Comparison of ENCODE assay signal across 1 cellular context in the genomic region with DNA sequence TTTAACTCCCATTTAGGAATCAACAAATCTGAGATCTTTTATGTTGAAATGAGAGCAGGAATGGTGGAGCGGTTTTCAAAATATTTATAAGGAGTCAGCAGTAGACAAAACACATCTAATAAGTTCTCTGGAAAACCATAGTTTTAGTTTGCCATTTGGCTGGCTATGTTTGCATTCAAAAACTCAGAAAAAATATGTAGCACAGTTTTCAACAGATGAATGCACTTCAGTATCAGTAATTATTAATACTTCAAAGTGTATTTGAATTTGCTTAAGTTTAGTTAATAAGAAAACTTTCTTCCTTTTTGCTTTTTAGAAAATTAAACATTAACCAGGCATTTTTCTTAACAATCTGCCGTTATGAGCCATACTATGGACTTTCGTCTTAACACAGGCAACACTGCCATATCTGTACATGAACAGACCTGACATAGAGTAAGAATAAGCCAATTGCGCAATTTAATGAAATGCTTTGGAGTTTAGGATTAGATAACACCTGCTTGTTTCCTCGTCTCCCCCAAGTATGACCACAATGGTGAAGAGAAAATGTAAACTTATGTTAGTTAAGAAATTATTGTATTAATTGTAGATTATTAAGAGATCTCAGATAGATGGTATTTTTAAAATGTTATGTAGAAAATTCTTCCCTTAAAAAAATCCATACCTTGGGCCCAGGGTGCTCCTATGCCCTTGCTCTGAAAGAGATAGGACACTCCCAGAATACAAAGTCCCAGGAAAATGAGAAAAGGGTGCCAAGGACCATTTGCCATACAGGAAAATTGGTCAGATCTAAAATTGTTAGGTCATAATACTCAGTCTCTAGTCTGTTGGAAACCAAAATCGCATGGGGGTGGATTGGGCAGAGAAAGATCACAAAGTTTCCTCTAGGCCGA.
TF ChIP-seq lines count a peak whose summit lies in the region.

No MANE protein-coding gene starts in this region.

TF ChIP-seq in HepG2, 621 proteins besides CTCF, POLR2A, EP300 and RAD21 (continued from another document and continues in another):
- TF ChIP-seq, protein P1, sequence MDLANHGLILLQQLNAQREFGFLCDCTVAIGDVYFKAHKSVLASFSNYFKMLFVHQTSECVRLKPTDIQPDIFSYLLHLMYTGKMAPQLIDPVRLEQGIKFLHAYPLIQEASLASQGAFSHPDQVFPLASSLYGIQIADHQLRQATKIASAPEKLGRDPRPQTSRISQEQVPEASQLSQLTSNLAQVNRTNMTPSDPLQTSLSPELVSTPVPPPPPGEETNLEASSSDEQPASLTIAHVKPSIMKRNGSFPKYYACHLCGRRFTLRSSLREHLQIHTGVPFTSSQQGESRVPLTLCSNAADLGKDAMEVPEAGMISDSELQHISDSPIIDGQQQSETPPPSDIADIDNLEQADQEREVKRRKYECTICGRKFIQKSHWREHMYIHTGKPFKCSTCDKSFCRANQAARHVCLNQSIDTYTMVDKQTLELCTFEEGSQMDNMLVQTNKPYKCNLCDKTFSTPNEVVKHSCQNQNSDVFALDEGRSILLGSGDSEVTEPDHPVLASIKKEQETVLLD (CRISPR knock-in tag; IDR thresholded peaks at IDR 0.05; ENCODE audit: low read depth): no peak
- TF ChIP-seq, protein P2, sequence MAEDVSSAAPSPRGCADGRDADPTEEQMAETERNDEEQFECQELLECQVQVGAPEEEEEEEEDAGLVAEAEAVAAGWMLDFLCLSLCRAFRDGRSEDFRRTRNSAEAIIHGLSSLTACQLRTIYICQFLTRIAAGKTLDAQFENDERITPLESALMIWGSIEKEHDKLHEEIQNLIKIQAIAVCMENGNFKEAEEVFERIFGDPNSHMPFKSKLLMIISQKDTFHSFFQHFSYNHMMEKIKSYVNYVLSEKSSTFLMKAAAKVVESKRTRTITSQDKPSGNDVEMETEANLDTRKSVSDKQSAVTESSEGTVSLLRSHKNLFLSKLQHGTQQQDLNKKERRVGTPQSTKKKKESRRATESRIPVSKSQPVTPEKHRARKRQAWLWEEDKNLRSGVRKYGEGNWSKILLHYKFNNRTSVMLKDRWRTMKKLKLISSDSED (CRISPR knock-in tag; IDR thresholded peaks at IDR 0.05): no peak
- TF ChIP-seq, protein P3, sequence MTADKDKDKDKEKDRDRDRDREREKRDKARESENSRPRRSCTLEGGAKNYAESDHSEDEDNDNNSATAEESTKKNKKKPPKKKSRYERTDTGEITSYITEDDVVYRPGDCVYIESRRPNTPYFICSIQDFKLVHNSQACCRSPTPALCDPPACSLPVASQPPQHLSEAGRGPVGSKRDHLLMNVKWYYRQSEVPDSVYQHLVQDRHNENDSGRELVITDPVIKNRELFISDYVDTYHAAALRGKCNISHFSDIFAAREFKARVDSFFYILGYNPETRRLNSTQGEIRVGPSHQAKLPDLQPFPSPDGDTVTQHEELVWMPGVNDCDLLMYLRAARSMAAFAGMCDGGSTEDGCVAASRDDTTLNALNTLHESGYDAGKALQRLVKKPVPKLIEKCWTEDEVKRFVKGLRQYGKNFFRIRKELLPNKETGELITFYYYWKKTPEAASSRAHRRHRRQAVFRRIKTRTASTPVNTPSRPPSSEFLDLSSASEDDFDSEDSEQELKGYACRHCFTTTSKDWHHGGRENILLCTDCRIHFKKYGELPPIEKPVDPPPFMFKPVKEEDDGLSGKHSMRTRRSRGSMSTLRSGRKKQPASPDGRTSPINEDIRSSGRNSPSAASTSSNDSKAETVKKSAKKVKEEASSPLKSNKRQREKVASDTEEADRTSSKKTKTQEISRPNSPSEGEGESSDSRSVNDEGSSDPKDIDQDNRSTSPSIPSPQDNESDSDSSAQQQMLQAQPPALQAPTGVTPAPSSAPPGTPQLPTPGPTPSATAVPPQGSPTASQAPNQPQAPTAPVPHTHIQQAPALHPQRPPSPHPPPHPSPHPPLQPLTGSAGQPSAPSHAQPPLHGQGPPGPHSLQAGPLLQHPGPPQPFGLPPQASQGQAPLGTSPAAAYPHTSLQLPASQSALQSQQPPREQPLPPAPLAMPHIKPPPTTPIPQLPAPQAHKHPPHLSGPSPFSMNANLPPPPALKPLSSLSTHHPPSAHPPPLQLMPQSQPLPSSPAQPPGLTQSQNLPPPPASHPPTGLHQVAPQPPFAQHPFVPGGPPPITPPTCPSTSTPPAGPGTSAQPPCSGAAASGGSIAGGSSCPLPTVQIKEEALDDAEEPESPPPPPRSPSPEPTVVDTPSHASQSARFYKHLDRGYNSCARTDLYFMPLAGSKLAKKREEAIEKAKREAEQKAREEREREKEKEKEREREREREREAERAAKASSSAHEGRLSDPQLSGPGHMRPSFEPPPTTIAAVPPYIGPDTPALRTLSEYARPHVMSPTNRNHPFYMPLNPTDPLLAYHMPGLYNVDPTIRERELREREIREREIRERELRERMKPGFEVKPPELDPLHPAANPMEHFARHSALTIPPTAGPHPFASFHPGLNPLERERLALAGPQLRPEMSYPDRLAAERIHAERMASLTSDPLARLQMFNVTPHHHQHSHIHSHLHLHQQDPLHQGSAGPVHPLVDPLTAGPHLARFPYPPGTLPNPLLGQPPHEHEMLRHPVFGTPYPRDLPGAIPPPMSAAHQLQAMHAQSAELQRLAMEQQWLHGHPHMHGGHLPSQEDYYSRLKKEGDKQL (CRISPR knock-in tag; IDR thresholded peaks at IDR 0.05; ENCODE audit: low read depth): peak; percentile 58; the same call in 1 of the 2 replicates
- no peak for TF ChIP-seq KDM1A (CRISPR knock-in tag; IDR thresholded peaks at IDR 0.05)
- no peak for TF ChIP-seq ZKSCAN5 (CRISPR knock-in tag; IDR thresholded peaks at IDR 0.05)
- TF ChIP-seq GATAD2A (CRISPR knock-in tag; IDR thresholded peaks at IDR 0.05): peak; percentile 86
- TF ChIP-seq, protein P4, sequence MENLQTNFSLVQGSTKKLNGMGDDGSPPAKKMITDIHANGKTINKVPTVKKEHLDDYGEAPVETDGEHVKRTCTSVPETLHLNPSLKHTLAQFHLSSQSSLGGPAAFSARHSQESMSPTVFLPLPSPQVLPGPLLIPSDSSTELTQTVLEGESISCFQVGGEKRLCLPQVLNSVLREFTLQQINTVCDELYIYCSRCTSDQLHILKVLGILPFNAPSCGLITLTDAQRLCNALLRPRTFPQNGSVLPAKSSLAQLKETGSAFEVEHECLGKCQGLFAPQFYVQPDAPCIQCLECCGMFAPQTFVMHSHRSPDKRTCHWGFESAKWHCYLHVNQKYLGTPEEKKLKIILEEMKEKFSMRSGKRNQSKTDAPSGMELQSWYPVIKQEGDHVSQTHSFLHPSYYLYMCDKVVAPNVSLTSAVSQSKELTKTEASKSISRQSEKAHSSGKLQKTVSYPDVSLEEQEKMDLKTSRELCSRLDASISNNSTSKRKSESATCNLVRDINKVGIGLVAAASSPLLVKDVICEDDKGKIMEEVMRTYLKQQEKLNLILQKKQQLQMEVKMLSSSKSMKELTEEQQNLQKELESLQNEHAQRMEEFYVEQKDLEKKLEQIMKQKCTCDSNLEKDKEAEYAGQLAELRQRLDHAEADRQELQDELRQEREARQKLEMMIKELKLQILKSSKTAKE (CRISPR knock-in tag; IDR thresholded peaks at IDR 0.05; ENCODE audit: borderline replicate concordance): no peak
- TF ChIP-seq TMF1 (CRISPR knock-in tag; IDR thresholded peaks at IDR 0.05; ENCODE audit: low read depth): no peak
- no peak for TF ChIP-seq EED (CRISPR knock-in tag; IDR thresholded peaks at IDR 0.05)
- TF ChIP-seq CHD2 (IDR thresholded peaks at IDR 0.05; ENCODE audit: low read depth, low read length): no peak
- TF ChIP-seq ZNF773 (CRISPR knock-in tag; IDR thresholded peaks at IDR 0.05; ENCODE audit: borderline replicate concordance): no peak
- peak; percentile 78 for TF ChIP-seq MIXL1 (CRISPR knock-in tag; IDR thresholded peaks at IDR 0.05)
- TF ChIP-seq HNRNPL (IDR thresholded peaks at IDR 0.05; ENCODE audit: low read depth, low read length): no peak
- TF ChIP-seq, protein P5, sequence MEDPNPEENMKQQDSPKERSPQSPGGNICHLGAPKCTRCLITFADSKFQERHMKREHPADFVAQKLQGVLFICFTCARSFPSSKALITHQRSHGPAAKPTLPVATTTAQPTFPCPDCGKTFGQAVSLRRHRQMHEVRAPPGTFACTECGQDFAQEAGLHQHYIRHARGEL (CRISPR knock-in tag; IDR thresholded peaks at IDR 0.05): no peak
- TF ChIP-seq TCF7 (IDR thresholded peaks at IDR 0.05; ENCODE audit: low read depth): peak; percentile 71
- TF ChIP-seq, protein P6, sequence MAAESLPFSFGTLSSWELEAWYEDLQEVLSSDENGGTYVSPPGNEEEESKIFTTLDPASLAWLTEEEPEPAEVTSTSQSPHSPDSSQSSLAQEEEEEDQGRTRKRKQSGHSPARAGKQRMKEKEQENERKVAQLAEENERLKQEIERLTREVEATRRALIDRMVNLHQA (CRISPR knock-in tag; IDR thresholded peaks at IDR 0.05): peak; percentile 92; the same call in 1 of the 2 replicates
- TF ChIP-seq ZNF670 (CRISPR knock-in tag; IDR thresholded peaks at IDR 0.05; ENCODE audit: borderline replicate concordance): no peak
- TF ChIP-seq IRF2 (CRISPR knock-in tag; IDR thresholded peaks at IDR 0.05): peak; percentile 57; the same call in 1 of the 2 replicates
- TF ChIP-seq, protein P7, sequence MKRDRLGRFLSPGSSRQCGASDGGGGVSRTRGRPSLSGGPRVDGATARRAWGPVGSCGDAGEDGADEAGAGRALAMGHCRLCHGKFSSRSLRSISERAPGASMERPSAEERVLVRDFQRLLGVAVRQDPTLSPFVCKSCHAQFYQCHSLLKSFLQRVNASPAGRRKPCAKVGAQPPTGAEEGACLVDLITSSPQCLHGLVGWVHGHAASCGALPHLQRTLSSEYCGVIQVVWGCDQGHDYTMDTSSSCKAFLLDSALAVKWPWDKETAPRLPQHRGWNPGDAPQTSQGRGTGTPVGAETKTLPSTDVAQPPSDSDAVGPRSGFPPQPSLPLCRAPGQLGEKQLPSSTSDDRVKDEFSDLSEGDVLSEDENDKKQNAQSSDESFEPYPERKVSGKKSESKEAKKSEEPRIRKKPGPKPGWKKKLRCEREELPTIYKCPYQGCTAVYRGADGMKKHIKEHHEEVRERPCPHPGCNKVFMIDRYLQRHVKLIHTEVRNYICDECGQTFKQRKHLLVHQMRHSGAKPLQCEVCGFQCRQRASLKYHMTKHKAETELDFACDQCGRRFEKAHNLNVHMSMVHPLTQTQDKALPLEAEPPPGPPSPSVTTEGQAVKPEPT (CRISPR knock-in tag; IDR thresholded peaks at IDR 0.05; ENCODE audit: low read depth): no peak
- no peak for TF ChIP-seq PAF1 (CRISPR knock-in tag; IDR thresholded peaks at IDR 0.05)
- TF ChIP-seq ZNF484 (CRISPR knock-in tag; IDR thresholded peaks at IDR 0.05; ENCODE audit: borderline replicate concordance, low read depth): no peak
- TF ChIP-seq, protein P8, sequence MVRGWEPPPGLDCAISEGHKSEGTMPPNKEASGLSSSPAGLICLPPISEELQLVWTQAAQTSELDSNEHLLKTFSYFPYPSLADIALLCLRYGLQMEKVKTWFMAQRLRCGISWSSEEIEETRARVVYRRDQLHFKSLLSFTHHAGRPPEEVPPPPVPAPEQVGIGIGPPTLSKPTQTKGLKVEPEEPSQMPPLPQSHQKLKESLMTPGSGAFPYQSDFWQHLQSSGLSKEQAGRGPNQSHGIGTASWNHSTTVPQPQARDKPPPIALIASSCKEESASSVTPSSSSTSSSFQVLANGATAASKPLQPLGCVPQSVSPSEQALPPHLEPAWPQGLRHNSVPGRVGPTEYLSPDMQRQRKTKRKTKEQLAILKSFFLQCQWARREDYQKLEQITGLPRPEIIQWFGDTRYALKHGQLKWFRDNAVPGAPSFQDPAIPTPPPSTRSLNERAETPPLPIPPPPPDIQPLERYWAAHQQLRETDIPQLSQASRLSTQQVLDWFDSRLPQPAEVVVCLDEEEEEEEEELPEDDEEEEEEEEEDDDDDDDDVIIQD (CRISPR knock-in tag; IDR thresholded peaks at IDR 0.05; ENCODE audit: low read depth): peak; percentile 91
- TF ChIP-seq ZNF383 (CRISPR knock-in tag; IDR thresholded peaks at IDR 0.05; ENCODE audit: borderline replicate concordance): no peak
- no peak for TF ChIP-seq ATF7 (IDR thresholded peaks at IDR 0.05)
- no peak for TF ChIP-seq ATF7 (CRISPR knock-in tag; IDR thresholded peaks at IDR 0.05)
- no peak for TF ChIP-seq ZMAT3 (CRISPR knock-in tag; conservative IDR thresholded peaks at IDR 0.05)
- TF ChIP-seq NONO (IDR thresholded peaks at IDR 0.05): no peak
- TF ChIP-seq NONO (CRISPR knock-in tag; conservative IDR thresholded peaks at IDR 0.05): peak; percentile 62
- TF ChIP-seq, protein P9, sequence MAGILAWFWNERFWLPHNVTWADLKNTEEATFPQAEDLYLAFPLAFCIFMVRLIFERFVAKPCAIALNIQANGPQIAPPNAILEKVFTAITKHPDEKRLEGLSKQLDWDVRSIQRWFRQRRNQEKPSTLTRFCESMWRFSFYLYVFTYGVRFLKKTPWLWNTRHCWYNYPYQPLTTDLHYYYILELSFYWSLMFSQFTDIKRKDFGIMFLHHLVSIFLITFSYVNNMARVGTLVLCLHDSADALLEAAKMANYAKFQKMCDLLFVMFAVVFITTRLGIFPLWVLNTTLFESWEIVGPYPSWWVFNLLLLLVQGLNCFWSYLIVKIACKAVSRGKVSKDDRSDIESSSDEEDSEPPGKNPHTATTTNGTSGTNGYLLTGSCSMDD (CRISPR knock-in tag; IDR thresholded peaks at IDR 0.05): no peak
- no peak for TF ChIP-seq MEF2D (CRISPR knock-in tag; IDR thresholded peaks at IDR 0.05)
- TF ChIP-seq, protein P10, sequence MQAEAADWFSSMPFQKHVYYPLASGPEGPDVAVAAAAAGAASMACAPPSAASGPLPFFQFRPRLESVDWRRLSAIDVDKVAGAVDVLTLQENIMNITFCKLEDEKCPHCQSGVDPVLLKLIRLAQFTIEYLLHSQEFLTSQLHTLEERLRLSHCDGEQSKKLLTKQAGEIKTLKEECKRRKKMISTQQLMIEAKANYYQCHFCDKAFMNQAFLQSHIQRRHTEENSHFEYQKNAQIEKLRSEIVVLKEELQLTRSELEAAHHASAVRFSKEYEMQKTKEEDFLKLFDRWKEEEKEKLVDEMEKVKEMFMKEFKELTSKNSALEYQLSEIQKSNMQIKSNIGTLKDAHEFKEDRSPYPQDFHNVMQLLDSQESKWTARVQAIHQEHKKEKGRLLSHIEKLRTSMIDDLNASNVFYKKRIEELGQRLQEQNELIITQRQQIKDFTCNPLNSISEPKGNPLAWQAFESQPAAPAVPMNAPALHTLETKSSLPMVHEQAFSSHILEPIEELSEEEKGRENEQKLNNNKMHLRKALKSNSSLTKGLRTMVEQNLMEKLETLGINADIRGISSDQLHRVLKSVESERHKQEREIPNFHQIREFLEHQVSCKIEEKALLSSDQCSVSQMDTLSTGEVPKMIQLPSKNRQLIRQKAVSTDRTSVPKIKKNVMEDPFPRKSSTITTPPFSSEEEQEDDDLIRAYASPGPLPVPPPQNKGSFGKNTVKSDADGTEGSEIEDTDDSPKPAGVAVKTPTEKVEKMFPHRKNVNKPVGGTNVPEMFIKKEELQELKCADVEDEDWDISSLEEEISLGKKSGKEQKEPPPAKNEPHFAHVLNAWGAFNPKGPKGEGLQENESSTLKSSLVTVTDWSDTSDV (CRISPR knock-in tag; IDR thresholded peaks at IDR 0.05): no peak
- no peak for TF ChIP-seq ZNF121 (CRISPR knock-in tag; IDR thresholded peaks at IDR 0.05)
- TF ChIP-seq ZNF282 (IDR thresholded peaks at IDR 0.05; ENCODE audit: partially characterized antibody): no peak
- 0 out of 2 replicates have a peak, but pooled peaks have one; percentile 33 for TF ChIP-seq ZBTB7B (CRISPR knock-in tag; IDR thresholded peaks at IDR 0.05)
- TF ChIP-seq ZFP90 (CRISPR knock-in tag; IDR thresholded peaks at IDR 0.05; ENCODE audit: borderline replicate concordance): no peak
- no peak for TF ChIP-seq ISX (CRISPR knock-in tag; conservative IDR thresholded peaks at IDR 0.05)
- no peak for TF ChIP-seq ELF4 (CRISPR knock-in tag; IDR thresholded peaks at IDR 0.05; ENCODE audit: borderline replicate concordance)
- no peak for TF ChIP-seq MAFG (CRISPR knock-in tag; IDR thresholded peaks at IDR 0.05)
- TF ChIP-seq THYN1 (CRISPR knock-in tag; IDR thresholded peaks at IDR 0.05; ENCODE audit: borderline replicate concordance, low read depth): no peak
- no peak for TF ChIP-seq HOXA9 (CRISPR knock-in tag; IDR thresholded peaks at IDR 0.05; ENCODE audit: borderline replicate concordance)
- TF ChIP-seq ZNF75D (CRISPR knock-in tag; IDR thresholded peaks at IDR 0.05; ENCODE audit: borderline replicate concordance): no peak
- no peak for TF ChIP-seq ZSCAN25 (CRISPR knock-in tag; IDR thresholded peaks at IDR 0.05)
